ENCODE assay signal across 1 cellular context in the genomic region with DNA sequence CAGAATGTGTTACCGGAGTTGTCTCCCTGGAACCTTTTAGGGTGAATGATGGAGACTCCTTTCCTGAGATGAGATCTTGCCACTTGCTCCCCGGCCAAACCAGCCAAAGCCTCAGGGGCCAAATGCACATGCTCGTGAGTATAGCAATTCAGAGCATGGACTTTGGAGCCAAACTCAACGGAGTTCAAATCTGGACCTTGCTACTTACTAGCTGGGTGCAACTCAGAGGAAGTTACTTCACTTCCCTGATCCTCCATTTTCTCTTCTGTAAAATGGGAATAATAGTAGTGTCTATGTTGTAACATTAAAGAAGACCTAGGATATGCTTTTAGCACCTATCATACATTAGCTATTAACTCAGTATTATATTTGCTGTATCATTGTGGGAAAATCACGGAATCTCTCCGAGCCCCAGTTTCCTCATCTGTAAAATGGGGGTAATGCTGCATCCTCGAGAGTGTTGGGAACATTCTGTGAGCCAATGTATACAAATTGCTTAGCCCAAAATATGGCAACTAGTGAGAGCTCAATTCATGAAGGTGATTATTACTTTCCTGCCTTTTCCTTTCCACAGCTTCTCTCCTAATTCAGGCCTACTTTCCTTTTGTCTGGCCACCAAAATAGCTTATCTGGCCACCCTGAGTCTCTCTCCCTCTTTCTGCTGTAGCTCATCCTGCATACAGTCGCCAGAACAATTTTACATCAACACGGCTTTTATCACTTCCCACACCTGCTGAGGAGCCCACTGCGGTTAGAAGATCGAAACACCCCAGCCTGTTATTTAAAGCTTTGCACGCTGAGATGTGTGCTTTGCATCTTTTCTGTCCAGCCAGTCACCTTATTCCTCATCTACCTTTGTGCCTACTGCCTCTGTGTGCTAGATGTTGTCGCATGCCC.
TF ChIP-seq lines count a peak whose summit lies in the region.

No MANE protein-coding gene starts in this region.

TF ChIP-seq in HepG2, 621 proteins besides CTCF, POLR2A, EP300 and RAD21 (continued from another document):
- TF ChIP-seq, protein P1, sequence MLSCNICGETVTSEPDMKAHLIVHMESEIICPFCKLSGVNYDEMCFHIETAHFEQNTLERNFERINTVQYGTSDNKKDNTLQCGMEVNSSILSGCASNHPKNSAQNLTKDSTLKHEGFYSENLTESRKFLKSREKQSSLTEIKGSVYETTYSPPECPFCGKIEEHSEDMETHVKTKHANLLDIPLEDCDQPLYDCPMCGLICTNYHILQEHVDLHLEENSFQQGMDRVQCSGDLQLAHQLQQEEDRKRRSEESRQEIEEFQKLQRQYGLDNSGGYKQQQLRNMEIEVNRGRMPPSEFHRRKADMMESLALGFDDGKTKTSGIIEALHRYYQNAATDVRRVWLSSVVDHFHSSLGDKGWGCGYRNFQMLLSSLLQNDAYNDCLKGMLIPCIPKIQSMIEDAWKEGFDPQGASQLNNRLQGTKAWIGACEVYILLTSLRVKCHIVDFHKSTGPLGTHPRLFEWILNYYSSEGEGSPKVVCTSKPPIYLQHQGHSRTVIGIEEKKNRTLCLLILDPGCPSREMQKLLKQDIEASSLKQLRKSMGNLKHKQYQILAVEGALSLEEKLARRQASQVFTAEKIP (CRISPR knock-in tag; IDR thresholded peaks at IDR 0.05; ENCODE audit: borderline replicate concordance) = no peak
- no peak for TF ChIP-seq ZNF83 (CRISPR knock-in tag; IDR thresholded peaks at IDR 0.05; ENCODE audit: borderline replicate concordance)
- TF ChIP-seq, protein P2, sequence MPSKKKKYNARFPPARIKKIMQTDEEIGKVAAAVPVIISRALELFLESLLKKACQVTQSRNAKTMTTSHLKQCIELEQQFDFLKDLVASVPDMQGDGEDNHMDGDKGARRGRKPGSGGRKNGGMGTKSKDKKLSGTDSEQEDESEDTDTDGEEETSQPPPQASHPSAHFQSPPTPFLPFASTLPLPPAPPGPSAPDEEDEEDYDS (CRISPR knock-in tag; IDR thresholded peaks at IDR 0.05) = no peak
- no peak for TF ChIP-seq ZFYVE20 (CRISPR knock-in tag; IDR thresholded peaks at IDR 0.05; ENCODE audit: borderline replicate concordance, low read depth)
- no peak for TF ChIP-seq RELA (CRISPR knock-in tag; IDR thresholded peaks at IDR 0.05)
